ENCODE assay signal across 19 cellular contexts in genomic region chr1:60274422-60275419, GRCh38.
DNase-seq lines count a peak whose midpoint lies in the region; ATAC-seq, FAIRE-seq and TF ChIP-seq lines count a peak whose summit lies in the region.
"Had no signal": no experiment of that assay in that cellular context is flagged by ENCODE, and none has a peak within 500 bp of the region (broad histone marks: within the 10 kb centered on the region; RNA-seq: fewer than 3 reads in every experiment).

No MANE protein-coding gene starts in this region.

- H3K4me1 ChIP-seq in osteoblast (ENCODE audit: insufficient read depth, low read length) (peaks cover 4% of the 10 kb centered on the region), aorta (ENCODE audit: control insufficient read depth in 1 of 2, insufficient read depth in 2 of 2, low read length in 2 of 2) (no peaks in the 10 kb centered on the region)

- ATAC-seq in left ventricle myocardium superior, result peak; percentile 61
- ATAC-seq in Right ventricle myocardium inferior, result no peak
- peak; percentile 41 for ATAC-seq in aorta (ENCODE audit: low FRiP score)
- ATAC-seq in HG03135 (IDR thresholded peaks at IDR 0.05; ENCODE audit: unreplicated experiment), result no peak

- peak overlapping the region; percentile 8 for H2AFZ ChIP-seq in osteoblast (ENCODE audit: low read length)

- H3K4me2 ChIP-seq in osteoblast (ENCODE audit: insufficient read depth, low read length), result peak overlapping the region; percentile 4

- DNase-seq in left ventricle myocardium superior (no peak), Right ventricle myocardium inferior (ENCODE audit: missing footprints) (no peak), iris pigment epithelial cell (ENCODE audit: low read depth) (peak; percentile 62), osteoblast (ENCODE audit: insufficient read length, low spot score, missing footprints) (no peak), aorta (no peak), HTR-8/SVneo (ENCODE audit: insufficient read length, low spot score) (no peak)
- DNase-seq in stimulated activated CD4-positive, alpha-beta T cell treated with anti-CD3 and anti-CD28 coated beads, Interleukin-1b, Interleukin-23, amount 100 ng/mL, for 48 hours, result no peak
- DNase-seq: BE2C; CD4-positive, CD25-positive, alpha-beta regulatory T cell; COR-L47; H7; HFFc6; IMR-90; NCI-H1092 treated with DMSO at 0.1 percent for 48 hours; NK-92 treated with Interleukin-12 subunit alpha and Interleukin-12 subunit beta, amount 100 ng/mL, for 24 hours; SHP77 had no signal

- H3K27me3 ChIP-seq in osteoblast (ENCODE audit: insufficient read depth, low read length) (no peaks in the 10 kb centered on the region), aorta (ENCODE audit: control insufficient read depth in 1 of 2, insufficient read depth in 2 of 2, low read length in 1 of 2) (no peaks in the 10 kb centered on the region)
- H3K27me3 ChIP-seq: BE2C had no signal

- H3K9me3 ChIP-seq in osteoblast (ENCODE audit: low read depth, low read length), result no peaks in the 10 kb centered on the region
- no peaks in the 10 kb centered on the region for H3K9me3 ChIP-seq in aorta (ENCODE audit: control insufficient read depth, low read length)
- H3K9me3 ChIP-seq: BE2C had no signal

- WGBS in aorta, 2 donors, result 58 to 68% methylated on average over 8 of the region's 8 CpGs

- H4K20me1 ChIP-seq in osteoblast (ENCODE audit: insufficient read depth, low read length), result no peaks in the 10 kb centered on the region

- H3K36me3 ChIP-seq in osteoblast (ENCODE audit: insufficient read depth, low read length) (no peaks in the 10 kb centered on the region), aorta (ENCODE audit: control insufficient read depth in 1 of 2, insufficient read depth in 2 of 2, low read length in 1 of 2) (no peaks in the 10 kb centered on the region)
- H3K36me3 ChIP-seq: BE2C had no signal

- no peaks in the 10 kb centered on the region for H3K79me2 ChIP-seq in osteoblast (ENCODE audit: insufficient read depth, low read length)

- no peak for FAIRE-seq in HTR-8/SVneo (lab: Jason Lieb, UNC)
- FAIRE-seq: G401.6, RCC 7860 had no signal

- no peak for TF ChIP-seq CTCF in osteoblast (IDR thresholded peaks at IDR 0.05; ENCODE audit: extremely low read depth, low read depth, low read length)

- intact Hi-C loops in left ventricle myocardium superior (cut with micrococcal nuclease), result no loop called here
- intact Hi-C loops in Right ventricle myocardium inferior (cut with DNase I), result no loop called here
- intact Hi-C loops in aorta (cut with DNase I), result loop anchor here in 1 of 2 donors (5.0 kb wide), 1 partner anchor 297 kb away; no protein-coding TSS in a partner anchor

- H3K4me3 ChIP-seq in osteoblast (ENCODE audit: insufficient read depth, low read length) (no peak overlapping the region), aorta (ENCODE audit: low read length in 2 of 2) (no peak overlapping the region)

- H3K27ac ChIP-seq in osteoblast (ENCODE audit: low read depth, low read length), result no peak overlapping the region
- no peak overlapping the region for H3K27ac ChIP-seq in aorta (ENCODE audit: low read depth in 1 of 2, low read length in 2 of 2)

Comparison
In these comparisons a context has a peak if more than half of its experiments do, and no peak if none do; other contexts are left out.
1. ATAC-seq: peak in left ventricle myocardium superior (single experiment) and aorta (single experiment); none in Right ventricle myocardium inferior (single experiment) and HG03135 (single experiment).